8 cellular contexts compared by ENCODE assay signal in genomic region chr2:42492691-42493467, GRCh38. TPM values are rescaled to one million over a fixed set of nuclear protein-coding genes. Genes with fewer than 3 reads are reported as not detected.
DNase-seq lines count a peak whose midpoint lies in the region; ATAC-seq lines count a peak whose summit lies in the region.

No MANE protein-coding gene starts in this region.

- H3K27me3 Mint-ChIP-seq in IgD-negative memory B cell: peaks cover 25% of the 10 kb centered on the region
- peaks cover 21% of the 10 kb centered on the region for H3K27me3 Mint-ChIP-seq in activated T-cell treated with anti-CD3 and anti-CD28 coated beads, Interleukin-2, amount 50 U/mL, for 4 hours (ENCODE audit: low read depth)

- peak overlapping the region; percentile 65 to 75 (median 67) for H3K4me3 Mint-ChIP-seq in IgD-negative memory B cell
- H3K4me3 Mint-ChIP-seq in activated T-cell treated with anti-CD3 and anti-CD28 coated beads, Interleukin-2, amount 50 U/mL, for 4 hours: peak overlapping the region; percentile 50

- in situ Hi-C loops in ACHN (cut with HindIII; ENCODE audit: low pct_ligation_motif_present, low pct_unique_long_range_greater_than_20kb, low sequenced_read_pairs): loop anchor here (10.0 kb wide), 1 partner anchor 172 kb away; no protein-coding TSS in a partner anchor

- no peak overlapping the region for H3K27ac ChIP-seq in iPS-20b (ENCODE audit: low read length)

- H3K9ac ChIP-seq in iPS-20b (ENCODE audit: low read depth, low read length): peak overlapping the region; percentile 75

- peaks cover 12% of the 10 kb centered on the region for H3K36me3 ChIP-seq in iPS-20b (ENCODE audit: insufficient read depth, low read depth, low read length)

- peaks cover 28% of the 10 kb centered on the region for H3K27me3 ChIP-seq in iPS-20b (ENCODE audit: insufficient read depth, low read length)

- peak; percentile 18 to 27 for ATAC-seq in activated T-cell treated with anti-CD3 and anti-CD28 coated beads, Interleukin-2, amount 50 U/mL, for 4 hours
- ATAC-seq in HG03280 (IDR thresholded peaks at IDR 0.05; ENCODE audit: unreplicated experiment) (no peak), GM19452 (IDR thresholded peaks at IDR 0.05; ENCODE audit: unreplicated experiment) (no peak), HG03565 (IDR thresholded peaks at IDR 0.05; ENCODE audit: unreplicated experiment) (no peak)

- peaks cover 2% of the 10 kb centered on the region; the same call in 1 of the 2 replicates for H3K4me1 ChIP-seq in iPS-20b (ENCODE audit: insufficient read depth, low read length)

- no peaks in the 10 kb centered on the region for H3K36me3 Mint-ChIP-seq in IgD-negative memory B cell
- no peaks in the 10 kb centered on the region for H3K36me3 Mint-ChIP-seq in activated T-cell treated with anti-CD3 and anti-CD28 coated beads, Interleukin-2, amount 50 U/mL, for 4 hours (ENCODE audit: insufficient read depth)

- peak overlapping the region; percentile 93 for H3K4me3 ChIP-seq in iPS-20b (ENCODE audit: low read length)

- no peaks in the 10 kb centered on the region for H3K9me3 Mint-ChIP-seq in IgD-negative memory B cell
- H3K9me3 Mint-ChIP-seq in activated T-cell treated with anti-CD3 and anti-CD28 coated beads, Interleukin-2, amount 50 U/mL, for 4 hours: no peaks in the 10 kb centered on the region

- no peak overlapping the region for H3K27ac Mint-ChIP-seq in IgD-negative memory B cell

- peaks cover 0 to 7% (median 5%) of the 10 kb centered on the region in 3 donors for H3K4me1 Mint-ChIP-seq in IgD-negative memory B cell
- peaks cover 7% of the 10 kb centered on the region for H3K4me1 Mint-ChIP-seq in activated T-cell treated with anti-CD3 and anti-CD28 coated beads, Interleukin-2, amount 50 U/mL, for 4 hours (ENCODE audit: low read depth)

- DNase-seq in ACHN: peak; percentile 56
- peak; percentile 30 for DNase-seq in activated T-cell treated with anti-CD3 and anti-CD28 coated beads, Interleukin-2, amount 50 U/mL, for 4 hours
- DNase-seq in stimulated activated CD4-positive, alpha-beta T cell treated with anti-CD3 and anti-CD28 coated beads, Interleukin-4, amount 100 ng/mL, for 24 hours: peak; percentile 6

- no peaks in the 10 kb centered on the region for H3K9me3 ChIP-seq in iPS-20b (ENCODE audit: insufficient read depth, low read depth, low read length)

RNA-seq across cellular contexts. Expression of gene KCNG3, which starts 0.9 kb away (rescaled TPM):
- not detected for polyA plus RNA-seq in IgD-negative memory B cell
- total RNA-seq in activated T-cell treated with anti-CD3 and anti-CD28 coated beads, Interleukin-2, amount 50 U/mL, for 4 hours: under 1 TPM; 0.24 to 0.50 (median 0.38) TPM

Comparison
In these comparisons a context has a peak if more than half of its experiments do, and no peak if none do; other contexts are left out.
1. DNase-seq: peak in every context shown above with its lines; median percentile 56 in ACHN; 30 in activated T-cell treated with anti-CD3 and anti-CD28 coated beads, Interleukin-2, amount 50 U/mL, for 4 hours; 6 in stimulated activated CD4-positive, alpha-beta T cell treated with anti-CD3 and anti-CD28 coated beads, Interleukin-4, amount 100 ng/mL, for 24 hours.
2. ATAC-seq: peak in activated T-cell treated with anti-CD3 and anti-CD28 coated beads, Interleukin-2, amount 50 U/mL, for 4 hours (2 of 2); none in HG03280 (single experiment), GM19452 (single experiment) and HG03565 (single experiment).